In genomic region chr18:57583297-57583835, GRCh38 we compare ENCODE assay signal across 22 cellular contexts.
"Had no signal": no experiment of that assay in that cellular context is flagged by ENCODE, and none has a peak within 500 bp of the region (broad histone marks: within the 10 kb centered on the region; RNA-seq: fewer than 3 reads in every experiment).

No MANE protein-coding gene starts in this region.

- H3K27ac Mint-ChIP-seq: activated CD4-positive, alpha-beta memory T cell treated with anti-CD3 and anti-CD28 coated beads for 36 hours; activated naive CD8-positive, alpha-beta T cell treated with anti-CD3 and anti-CD28 coated beads, Interleukin-2, amount 50 U/mL, for 24 hours; dendritic cell treated with granulocyte-macrophage colony-stimulating factor and Interleukin-4, amounts not matched to agents 40 ng/mL and 50 ng/mL, for 4 days had no signal

- H3K9me3 Mint-ChIP-seq: activated CD4-positive, alpha-beta memory T cell treated with anti-CD3 and anti-CD28 coated beads for 36 hours; activated naive CD8-positive, alpha-beta T cell treated with anti-CD3 and anti-CD28 coated beads, Interleukin-2, amount 50 U/mL, for 24 hours; dendritic cell treated with granulocyte-macrophage colony-stimulating factor and Interleukin-4, amounts not matched to agents 40 ng/mL and 50 ng/mL, for 4 days; naive thymus-derived CD4-positive, alpha-beta T cell had no signal

- H3K9me3 ChIP-seq: body of pancreas, left ventricle myocardium inferior, neutrophil, ovary, prostate gland, spleen, thyroid gland had no signal

- FAIRE-seq: frontal cortex had no signal

- DNase-seq: activated CD4-positive, alpha-beta memory T cell treated with anti-CD3 and anti-CD28 coated beads for 36 hours; activated CD4-positive, alpha-beta T cell treated with anti-CD3 and anti-CD28 coated beads for 48 hours; activated gamma-delta T cell; activated naive CD4-positive, alpha-beta T cell treated with anti-CD3 and anti-CD28 coated beads, Interleukin-2, amount 50 U/mL, for 16 hours; activated naive CD8-positive, alpha-beta T cell treated with anti-CD3 and anti-CD28 coated beads, Interleukin-2, amount 50 U/mL, for 24 hours; anterior cingulate cortex; body of pancreas; effector CD4-positive, alpha-beta T cell; glutamatergic neuron; hypothalamus; left ventricle myocardium inferior; naive thymus-derived CD4-positive, alpha-beta T cell; ovary; spleen; stimulated activated CD4-positive, alpha-beta T cell treated with anti-CD3 and anti-CD28 coated beads, Interleukin-4, amount 100 ng/mL, for 1 hour; stimulated activated naive CD4-positive, alpha-beta T cell treated with Interleukin-2 at 50 U/mL for 16 hours; T-helper 9 cell; thyroid gland had no signal

- H3K4me3 ChIP-seq: body of pancreas, left ventricle myocardium inferior, ovary, prostate gland, spleen, thyroid gland had no signal

- H3K27me3 Mint-ChIP-seq: activated CD4-positive, alpha-beta memory T cell treated with anti-CD3 and anti-CD28 coated beads for 36 hours; activated naive CD8-positive, alpha-beta T cell treated with anti-CD3 and anti-CD28 coated beads, Interleukin-2, amount 50 U/mL, for 24 hours; dendritic cell treated with granulocyte-macrophage colony-stimulating factor and Interleukin-4, amounts not matched to agents 40 ng/mL and 50 ng/mL, for 4 days; naive thymus-derived CD4-positive, alpha-beta T cell had no signal

- H3K27me3 ChIP-seq: body of pancreas, neutrophil, ovary, spleen, thyroid gland had no signal

- H3K36me3 ChIP-seq: neutrophil, ovary, prostate gland had no signal

- H3K27ac ChIP-seq: body of pancreas, left ventricle myocardium inferior, neutrophil, ovary, prostate gland, spleen, thyroid gland had no signal

- H3K4me3 Mint-ChIP-seq: activated CD4-positive, alpha-beta memory T cell treated with anti-CD3 and anti-CD28 coated beads for 36 hours; activated naive CD8-positive, alpha-beta T cell treated with anti-CD3 and anti-CD28 coated beads, Interleukin-2, amount 50 U/mL, for 24 hours; dendritic cell treated with granulocyte-macrophage colony-stimulating factor and Interleukin-4, amounts not matched to agents 40 ng/mL and 50 ng/mL, for 4 days had no signal
